ENCODE assay signal across 2 cellular contexts in the genomic region with DNA sequence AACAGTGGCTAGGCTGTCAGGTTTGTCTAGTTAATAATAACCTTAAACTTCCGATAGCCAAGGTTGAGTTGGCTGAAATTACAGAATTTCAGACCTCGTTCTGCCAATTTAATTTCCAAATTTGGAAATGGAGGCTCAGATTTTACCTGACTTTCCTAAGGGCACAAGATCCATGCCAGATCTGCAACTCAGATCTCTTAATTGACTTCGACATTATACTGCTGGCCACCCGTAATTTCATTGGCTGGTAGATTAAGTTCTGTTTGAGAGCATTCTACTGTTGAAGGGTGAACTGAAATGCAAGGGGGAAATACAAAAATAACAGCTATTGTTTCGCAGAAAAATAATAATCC.
TF ChIP-seq lines count a peak whose summit lies in the region.

No MANE protein-coding gene starts in this region.

TF ChIP-seq in liver, 16 proteins besides CTCF, POLR2A, EP300 and RAD21 (continued from another document):
- TF ChIP-seq, protein P1, sequence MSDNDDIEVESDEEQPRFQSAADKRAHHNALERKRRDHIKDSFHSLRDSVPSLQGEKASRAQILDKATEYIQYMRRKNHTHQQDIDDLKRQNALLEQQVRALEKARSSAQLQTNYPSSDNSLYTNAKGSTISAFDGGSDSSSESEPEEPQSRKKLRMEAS (IDR thresholded peaks at IDR 0.05): no peak
- TF ChIP-seq FOXA2 (IDR thresholded peaks at IDR 0.05): no peak
- no peak for TF ChIP-seq HNF4G (IDR thresholded peaks at IDR 0.05)
- TF ChIP-seq YY1 (IDR thresholded peaks at IDR 0.05): peak; percentile 58
- TF ChIP-seq, protein P2, sequence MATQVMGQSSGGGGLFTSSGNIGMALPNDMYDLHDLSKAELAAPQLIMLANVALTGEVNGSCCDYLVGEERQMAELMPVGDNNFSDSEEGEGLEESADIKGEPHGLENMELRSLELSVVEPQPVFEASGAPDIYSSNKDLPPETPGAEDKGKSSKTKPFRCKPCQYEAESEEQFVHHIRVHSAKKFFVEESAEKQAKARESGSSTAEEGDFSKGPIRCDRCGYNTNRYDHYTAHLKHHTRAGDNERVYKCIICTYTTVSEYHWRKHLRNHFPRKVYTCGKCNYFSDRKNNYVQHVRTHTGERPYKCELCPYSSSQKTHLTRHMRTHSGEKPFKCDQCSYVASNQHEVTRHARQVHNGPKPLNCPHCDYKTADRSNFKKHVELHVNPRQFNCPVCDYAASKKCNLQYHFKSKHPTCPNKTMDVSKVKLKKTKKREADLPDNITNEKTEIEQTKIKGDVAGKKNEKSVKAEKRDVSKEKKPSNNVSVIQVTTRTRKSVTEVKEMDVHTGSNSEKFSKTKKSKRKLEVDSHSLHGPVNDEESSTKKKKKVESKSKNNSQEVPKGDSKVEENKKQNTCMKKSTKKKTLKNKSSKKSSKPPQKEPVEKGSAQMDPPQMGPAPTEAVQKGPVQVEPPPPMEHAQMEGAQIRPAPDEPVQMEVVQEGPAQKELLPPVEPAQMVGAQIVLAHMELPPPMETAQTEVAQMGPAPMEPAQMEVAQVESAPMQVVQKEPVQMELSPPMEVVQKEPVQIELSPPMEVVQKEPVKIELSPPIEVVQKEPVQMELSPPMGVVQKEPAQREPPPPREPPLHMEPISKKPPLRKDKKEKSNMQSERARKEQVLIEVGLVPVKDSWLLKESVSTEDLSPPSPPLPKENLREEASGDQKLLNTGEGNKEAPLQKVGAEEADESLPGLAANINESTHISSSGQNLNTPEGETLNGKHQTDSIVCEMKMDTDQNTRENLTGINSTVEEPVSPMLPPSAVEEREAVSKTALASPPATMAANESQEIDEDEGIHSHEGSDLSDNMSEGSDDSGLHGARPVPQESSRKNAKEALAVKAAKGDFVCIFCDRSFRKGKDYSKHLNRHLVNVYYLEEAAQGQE (IDR thresholded peaks at IDR 0.05): no peak
- TF ChIP-seq JUND (IDR thresholded peaks at IDR 0.05): no peak

TF ChIP-seq in HepG2, 621 proteins besides CTCF, POLR2A, EP300 and RAD21 (continued from another document):
- TF ChIP-seq, protein P3, sequence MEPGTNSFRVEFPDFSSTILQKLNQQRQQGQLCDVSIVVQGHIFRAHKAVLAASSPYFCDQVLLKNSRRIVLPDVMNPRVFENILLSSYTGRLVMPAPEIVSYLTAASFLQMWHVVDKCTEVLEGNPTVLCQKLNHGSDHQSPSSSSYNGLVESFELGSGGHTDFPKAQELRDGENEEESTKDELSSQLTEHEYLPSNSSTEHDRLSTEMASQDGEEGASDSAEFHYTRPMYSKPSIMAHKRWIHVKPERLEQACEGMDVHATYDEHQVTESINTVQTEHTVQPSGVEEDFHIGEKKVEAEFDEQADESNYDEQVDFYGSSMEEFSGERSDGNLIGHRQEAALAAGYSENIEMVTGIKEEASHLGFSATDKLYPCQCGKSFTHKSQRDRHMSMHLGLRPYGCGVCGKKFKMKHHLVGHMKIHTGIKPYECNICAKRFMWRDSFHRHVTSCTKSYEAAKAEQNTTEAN (CRISPR knock-in tag; conservative IDR thresholded peaks at IDR 0.05): no peak
- TF ChIP-seq MAZ (IDR thresholded peaks at IDR 0.05; ENCODE audit: borderline replicate concordance, low read depth, low read length) (no peak), MAZ (CRISPR knock-in tag; IDR thresholded peaks at IDR 0.05; ENCODE audit: low read depth) (no peak), ATF7-NPFF (CRISPR knock-in tag; IDR thresholded peaks at IDR 0.05; ENCODE audit: low read depth) (no peak), RFX3 (CRISPR knock-in tag; IDR thresholded peaks at IDR 0.05) (no peak), ZNF678 (CRISPR knock-in tag; IDR thresholded peaks at IDR 0.05) (no peak), ZNF136 (CRISPR knock-in tag; IDR thresholded peaks at IDR 0.05; ENCODE audit: low read depth) (no peak), POLR2AphosphoS5 (IDR thresholded peaks at IDR 0.05; ENCODE audit: low read depth, low read length) (no peak)
